ENCODE assay signal across 8 cellular contexts in the genomic region with DNA sequence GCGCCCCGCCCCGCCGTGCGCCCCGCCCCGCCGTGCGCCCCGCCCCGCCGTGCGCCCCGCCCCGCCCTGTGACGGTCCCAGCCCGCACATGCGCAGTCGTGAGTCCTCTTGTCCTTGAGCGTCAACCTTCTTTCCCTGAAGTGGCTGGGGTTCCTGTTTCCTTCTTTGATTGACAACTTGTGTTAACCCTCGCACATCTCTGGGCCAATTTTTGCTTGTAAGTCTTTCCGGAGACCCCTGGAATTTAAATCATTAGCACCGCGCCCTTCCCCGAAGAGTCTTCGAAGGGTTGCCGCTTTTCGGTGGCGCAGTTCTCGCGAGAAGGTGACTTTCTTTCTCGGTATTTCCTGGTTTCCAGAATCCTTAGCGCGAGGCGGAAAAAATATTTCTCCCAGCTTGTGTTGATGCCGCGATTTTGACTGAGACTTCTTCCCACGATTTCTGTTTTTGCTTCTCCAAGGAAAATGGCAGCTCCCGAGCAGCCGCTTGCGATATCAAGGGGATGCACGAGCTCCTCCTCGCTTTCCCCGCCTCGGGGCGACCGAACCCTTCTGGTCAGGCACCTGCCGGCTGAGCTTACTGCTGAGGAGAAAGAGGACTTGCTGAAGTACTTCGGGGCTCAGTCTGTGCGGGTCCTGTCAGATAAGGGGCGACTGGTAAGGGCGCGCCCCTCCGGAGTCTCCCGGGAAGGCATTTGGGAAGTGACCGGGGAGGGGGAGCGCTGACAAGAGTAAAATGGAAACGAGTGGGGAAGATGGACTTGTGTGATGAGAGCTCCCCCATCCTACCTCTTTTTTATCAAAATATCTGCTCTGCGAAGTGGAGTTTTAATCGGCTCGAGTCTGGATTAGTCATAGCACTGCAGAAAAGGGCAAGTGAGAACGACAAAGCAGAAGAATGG. TPM values are rescaled to one million over a fixed set of nuclear protein-coding genes. Genes with fewer than 3 reads are reported as not detected.
DNase-seq lines count a peak whose midpoint lies in the region; TF ChIP-seq lines count a peak whose summit lies in the region.

A gene with protein sequence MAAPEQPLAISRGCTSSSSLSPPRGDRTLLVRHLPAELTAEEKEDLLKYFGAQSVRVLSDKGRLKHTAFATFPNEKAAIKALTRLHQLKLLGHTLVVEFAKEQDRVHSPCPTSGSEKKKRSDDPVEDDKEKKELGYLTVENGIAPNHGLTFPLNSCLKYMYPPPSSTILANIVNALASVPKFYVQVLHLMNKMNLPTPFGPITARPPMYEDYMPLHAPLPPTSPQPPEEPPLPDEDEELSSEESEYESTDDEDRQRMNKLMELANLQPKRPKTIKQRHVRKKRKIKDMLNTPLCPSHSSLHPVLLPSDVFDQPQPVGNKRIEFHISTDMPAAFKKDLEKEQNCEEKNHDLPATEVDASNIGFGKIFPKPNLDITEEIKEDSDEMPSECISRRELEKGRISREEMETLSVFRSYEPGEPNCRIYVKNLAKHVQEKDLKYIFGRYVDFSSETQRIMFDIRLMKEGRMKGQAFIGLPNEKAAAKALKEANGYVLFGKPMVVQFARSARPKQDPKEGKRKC (plus strand): TSS at position 93 of the 901 bp plus-strand sequence. CDS start 372 bp downstream, at position 465.

- H3F3A ChIP-seq in neural cell (ENCODE audit: insufficient read depth, low read length, poor library complexity, severe bottlenecking) = peaks cover 9% of the 10 kb centered on the region

- 0 to 1% (median 1%) methylated on average over 42 to 60 of the region's 62 CpGs for WGBS in stomach, 5 donors

- no peak for TF ChIP-seq EP300 in neural cell (conservative IDR thresholded peaks at IDR 0.05; ENCODE audit: poor library complexity, severe bottlenecking)
- TF ChIP-seq EP300 in stomach (IDR thresholded peaks at IDR 0.05) = no peak

- intact Hi-C loops in stomach (cut with DNase I; ENCODE audit: low total_unique reads) = no loop called here

- H3K27ac ChIP-seq in neural cell (ENCODE audit: low read length) (peak within 1 kb of the TSS; percentile 90), stomach (peak within 1 kb of the TSS; percentile 92 to 99 (median 94))

- TF ChIP-seq CTCF in fibroblast of villous mesenchyme (IDR thresholded peaks at IDR 0.05; ENCODE audit: insufficient read depth, low read depth, low read length) = no peak
- TF ChIP-seq CTCF in neural cell (IDR thresholded peaks at IDR 0.05; ENCODE audit: poor library complexity, severe bottlenecking) = peak; percentile 47
- TF ChIP-seq CTCF in stomach (IDR thresholded peaks at IDR 0.05) = no peak

- H3K36me3 ChIP-seq in H7 (replicated peaks; ENCODE audit: control insufficient read depth, insufficient read depth, low read length) (no peaks in the 10 kb centered on the region; the same call in 1 of the 2 replicates), neural cell (ENCODE audit: insufficient read depth, low read length) (peaks cover 9% of the 10 kb centered on the region), stomach (peaks cover 0 to 13% (median 8%) of the 10 kb centered on the region in 4 donors)

- DNase-seq in ELF-1 (ENCODE audit: low read depth, low spot score) (peak; percentile 88), H7 (peak; percentile 81), M059J (ENCODE audit: low read depth) (peak; percentile 90), SHP77 (lab: John Stamatoyannopoulos, UW) (peak; percentile 71 to 91), fibroblast of villous mesenchyme (ENCODE audit: low read depth) (peak; percentile 94), stomach (peak; percentile 91)
- peak; percentile 95 for DNase-seq in activated effector memory CD4-positive, alpha-beta T cell treated with anti-CD3 and anti-CD28 coated beads, Interleukin-2, amount 50 U/mL, for 16 hours

- peak within 1 kb of the TSS; percentile 90 for H3K4me3 ChIP-seq in H7 (ENCODE audit: insufficient read depth, low read depth, low read length)
- peak within 1 kb of the TSS; percentile 97 for H3K4me3 ChIP-seq in fibroblast of villous mesenchyme (ENCODE audit: low read depth, low read length)
- peak within 1 kb of the TSS; percentile 90 for H3K4me3 ChIP-seq in neural cell (ENCODE audit: low read length)
- peak within 1 kb of the TSS; percentile 71 to 80 (median 78) for H3K4me3 ChIP-seq in stomach

- no peaks in the 10 kb centered on the region for H3K9me2 ChIP-seq in neural cell (ENCODE audit: insufficient read depth, low read length)

- TF ChIP-seq POLR2A in stomach (IDR thresholded peaks at IDR 0.05) = peak in 1 of 4 donors; percentile 5

- no peaks in the 10 kb centered on the region for H4K20me1 ChIP-seq in neural cell (ENCODE audit: insufficient read depth)

- H3K27me3 ChIP-seq in H7 (ENCODE audit: control insufficient read depth, insufficient read depth, low read length) (no peaks in the 10 kb centered on the region), neural cell (ENCODE audit: insufficient read depth, low read depth, low read length) (no peaks in the 10 kb centered on the region), stomach (no peaks in the 10 kb centered on the region)

- peak within 1 kb of the TSS; percentile 98 for H2AFZ ChIP-seq in neural cell (ENCODE audit: low read depth, low read length)

- peak within 1 kb of the TSS; percentile 80 for H3K9ac ChIP-seq in neural cell (ENCODE audit: low read length)

- H3K9me3 ChIP-seq in neural cell (ENCODE audit: low read length) (no peaks in the 10 kb centered on the region), stomach (no peaks in the 10 kb centered on the region)

- H3K4me2 ChIP-seq in neural cell (ENCODE audit: low read length) = peak within 1 kb of the TSS; percentile 94

- peaks cover 14 to 54% (median 40%) of the 10 kb centered on the region in 4 donors for H3K4me1 ChIP-seq in stomach

- TF ChIP-seq RAD21 in neural cell (conservative IDR thresholded peaks at IDR 0.05) = peak; percentile 56

- H3K79me2 ChIP-seq in neural cell (replicated peaks; ENCODE audit: insufficient read depth, low read length) = peaks cover 32% of the 10 kb centered on the region

TF ChIP-seq in neural cell, 6 proteins besides CTCF, POLR2A, EP300 and RAD21:
- TF ChIP-seq TAF1 (IDR thresholded peaks at IDR 0.05; ENCODE audit: low read depth) (no peak), MXI1 (conservative IDR thresholded peaks at IDR 0.05; ENCODE audit: poor library complexity, severe bottlenecking) (peak; percentile 75), EZH2 (IDR thresholded peaks at IDR 0.05; ENCODE audit: borderline replicate concordance, insufficient read depth, low read length, poor library complexity, severe bottlenecking) (no peak), POLR2AphosphoS5 (IDR thresholded peaks at IDR 0.05) (peak; percentile 72), SMC3 (conservative IDR thresholded peaks at IDR 0.05; ENCODE audit: poor library complexity) (peak; percentile 56)
- TF ChIP-seq, protein P1, sequence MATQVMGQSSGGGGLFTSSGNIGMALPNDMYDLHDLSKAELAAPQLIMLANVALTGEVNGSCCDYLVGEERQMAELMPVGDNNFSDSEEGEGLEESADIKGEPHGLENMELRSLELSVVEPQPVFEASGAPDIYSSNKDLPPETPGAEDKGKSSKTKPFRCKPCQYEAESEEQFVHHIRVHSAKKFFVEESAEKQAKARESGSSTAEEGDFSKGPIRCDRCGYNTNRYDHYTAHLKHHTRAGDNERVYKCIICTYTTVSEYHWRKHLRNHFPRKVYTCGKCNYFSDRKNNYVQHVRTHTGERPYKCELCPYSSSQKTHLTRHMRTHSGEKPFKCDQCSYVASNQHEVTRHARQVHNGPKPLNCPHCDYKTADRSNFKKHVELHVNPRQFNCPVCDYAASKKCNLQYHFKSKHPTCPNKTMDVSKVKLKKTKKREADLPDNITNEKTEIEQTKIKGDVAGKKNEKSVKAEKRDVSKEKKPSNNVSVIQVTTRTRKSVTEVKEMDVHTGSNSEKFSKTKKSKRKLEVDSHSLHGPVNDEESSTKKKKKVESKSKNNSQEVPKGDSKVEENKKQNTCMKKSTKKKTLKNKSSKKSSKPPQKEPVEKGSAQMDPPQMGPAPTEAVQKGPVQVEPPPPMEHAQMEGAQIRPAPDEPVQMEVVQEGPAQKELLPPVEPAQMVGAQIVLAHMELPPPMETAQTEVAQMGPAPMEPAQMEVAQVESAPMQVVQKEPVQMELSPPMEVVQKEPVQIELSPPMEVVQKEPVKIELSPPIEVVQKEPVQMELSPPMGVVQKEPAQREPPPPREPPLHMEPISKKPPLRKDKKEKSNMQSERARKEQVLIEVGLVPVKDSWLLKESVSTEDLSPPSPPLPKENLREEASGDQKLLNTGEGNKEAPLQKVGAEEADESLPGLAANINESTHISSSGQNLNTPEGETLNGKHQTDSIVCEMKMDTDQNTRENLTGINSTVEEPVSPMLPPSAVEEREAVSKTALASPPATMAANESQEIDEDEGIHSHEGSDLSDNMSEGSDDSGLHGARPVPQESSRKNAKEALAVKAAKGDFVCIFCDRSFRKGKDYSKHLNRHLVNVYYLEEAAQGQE (IDR thresholded peaks at IDR 0.05; ENCODE audit: borderline replicate concordance) = peak; percentile 37

RNA-seq across cellular contexts. Expression of the gene that starts here (rescaled TPM):
- 16.0 and 22.8 TPM in 2 replicates for total RNA-seq in H7 (2014; rRNA removed; shearing (Covaris generic))
- 7.5 and 8.3 TPM in 2 replicates for total RNA-seq in M059J (2014; rRNA removed; shearing (Covaris generic))
- 12.9 and 16.0 TPM in 2 replicates for total RNA-seq in fibroblast of villous mesenchyme
- 49.8 and 61.0 TPM in 2 replicates for polyA plus RNA-seq in neural cell
- polyA minus RNA-seq in neural cell = 29.7 and 43.3 TPM in 2 replicates
- 10 to 100 TPM; 26.8 to 46.7 (median 41.4) TPM for total RNA-seq in stomach
- 1 to 10 TPM; 4.7 to 7.4 (median 5.5) TPM for polyA plus RNA-seq in stomach

Comparison
In these comparisons a context has a peak if more than half of its experiments do, and no peak if none do; other contexts are left out.
1. Peak in every context shown above with its lines: DNase-seq, H3K4me3 ChIP-seq and H3K27ac ChIP-seq.